8 cellular contexts compared by ENCODE assay signal in the genomic region with DNA sequence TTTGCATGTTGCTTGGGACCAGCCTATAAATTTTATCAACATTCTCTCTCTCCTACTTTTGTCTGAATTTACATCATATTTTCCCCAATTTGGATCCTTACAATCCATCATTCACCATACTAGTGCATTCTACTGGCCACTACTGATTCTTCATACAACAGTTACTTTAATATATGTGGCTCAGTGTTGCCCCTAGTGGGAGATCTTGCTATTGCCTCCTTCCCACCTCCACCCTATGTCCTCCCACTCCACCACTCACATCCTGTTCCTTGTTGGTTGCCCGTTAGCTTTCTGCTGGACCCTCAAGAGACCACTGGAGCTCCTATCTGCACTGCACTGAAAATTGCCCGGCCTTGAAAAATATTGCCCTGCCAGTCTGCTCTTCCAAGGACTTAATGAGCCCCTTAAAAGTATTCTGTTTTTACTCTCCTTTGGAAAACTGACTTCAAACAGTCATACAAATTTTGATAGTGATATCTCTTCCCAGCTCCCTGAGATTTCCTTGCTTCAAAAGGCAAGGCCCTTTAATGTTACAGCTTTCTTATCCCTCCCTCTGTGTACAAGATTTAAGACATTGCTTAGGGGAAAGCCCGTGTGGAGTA.
DNase-seq lines count a peak whose midpoint lies in the region; TF ChIP-seq lines count a peak whose summit lies in the region.

No MANE protein-coding gene starts in this region.

- H3K27ac ChIP-seq in neural progenitor cell (no peak overlapping the region), tibial artery (no peak overlapping the region)

- no peaks in the 10 kb centered on the region for H3K79me2 ChIP-seq in neural progenitor cell (ENCODE audit: low read depth)

- H3K9ac ChIP-seq in neural progenitor cell = no peak overlapping the region

- H3K27me3 ChIP-seq in HAP-1 (ENCODE audit: low read depth) = 0 out of 2 replicates have a peak, but pooled peaks cover 3% of the 10 kb centered on the region
- no peaks in the 10 kb centered on the region for H3K27me3 ChIP-seq in neural progenitor cell
- no peaks in the 10 kb centered on the region for H3K27me3 ChIP-seq in tibial artery

- H3K4me1 Mint-ChIP-seq in activated CD4-positive, alpha-beta T cell treated with anti-CD3 and anti-CD28 coated beads, Interleukin-2, amount 10 ng/mL, durations not matched to agents 24 days and 14 days = no peaks in the 10 kb centered on the region
- H3K4me1 Mint-ChIP-seq in activated CD4-positive, alpha-beta T cell treated with anti-CD3 and anti-CD28 coated beads, Interleukin-2, amount 10 ng/mL, durations not matched to agents 7 days and 5 days = no peaks in the 10 kb centered on the region
- H3K4me1 Mint-ChIP-seq in neural progenitor cell = no peaks in the 10 kb centered on the region

- in situ Hi-C loops in HAP-1 (cut with MboI; ENCODE audit: low sequenced_read_pairs) = no loop called here

- intact Hi-C loops in activated CD4-positive, alpha-beta T cell treated with anti-CD3 and anti-CD28 coated beads, Interleukin-2, amount 10 ng/mL, durations not matched to agents 24 days and 14 days (cut with micrococcal nuclease) = no loop called here
- intact Hi-C loops in tibial artery (cut with DNase I; ENCODE audit: low total_unique reads) = no loop called here

- H3K4me1 ChIP-seq in HAP-1 (no peaks in the 10 kb centered on the region), neural progenitor cell (no peaks in the 10 kb centered on the region), tibial artery (no peaks in the 10 kb centered on the region)

- no peaks in the 10 kb centered on the region for H3F3A ChIP-seq in neural progenitor cell (ENCODE audit: low read depth)

- peak overlapping the region; percentile 31 for H2AFZ ChIP-seq in neural progenitor cell (replicated peaks)

- H3K9me3 ChIP-seq in HAP-1 (no peaks in the 10 kb centered on the region), neural progenitor cell (ENCODE audit: low read depth) (no peaks in the 10 kb centered on the region), tibial artery (no peaks in the 10 kb centered on the region)

- H3K36me3 ChIP-seq in HAP-1 (replicated peaks) (no peaks in the 10 kb centered on the region), neural progenitor cell (no peaks in the 10 kb centered on the region), tibial artery (no peaks in the 10 kb centered on the region)

- H4K20me1 ChIP-seq in neural progenitor cell (ENCODE audit: low read depth) = no peaks in the 10 kb centered on the region

- peak; percentile 55 for DNase-seq in activated CD4-positive, alpha-beta T cell treated with anti-CD3 and anti-CD28 coated beads, Interleukin-2, amount 10 ng/mL, durations not matched to agents 24 days and 14 days
- no peak for DNase-seq in activated CD4-positive, alpha-beta T cell treated with anti-CD3 and anti-CD28 coated beads, Interleukin-2, amount 10 ng/mL, durations not matched to agents 7 days and 5 days
- peak; percentile 35 to 72 for DNase-seq in HAP-1 (ENCODE audit: low spot score in 2 of 2)
- peak; percentile 18 for DNase-seq in amniotic epithelial cell (ENCODE audit: low read depth)
- DNase-seq in neural progenitor cell (ENCODE audit: low spot score) = peak; percentile 61
- DNase-seq in tibial artery = no peak
- no peak for DNase-seq in putamen (ENCODE audit: low spot score)

- H3K36me3 Mint-ChIP-seq in activated CD4-positive, alpha-beta T cell treated with anti-CD3 and anti-CD28 coated beads, Interleukin-2, amount 10 ng/mL, durations not matched to agents 24 days and 14 days (ENCODE audit: low read depth) = no peaks in the 10 kb centered on the region
- H3K36me3 Mint-ChIP-seq in activated CD4-positive, alpha-beta T cell treated with anti-CD3 and anti-CD28 coated beads, Interleukin-2, amount 10 ng/mL, durations not matched to agents 7 days and 5 days (ENCODE audit: low read depth) = no peaks in the 10 kb centered on the region
- no peaks in the 10 kb centered on the region for H3K36me3 Mint-ChIP-seq in neural progenitor cell

- H3K4me2 ChIP-seq in neural progenitor cell = no peak overlapping the region

- no peaks in the 10 kb centered on the region for H3K27me3 Mint-ChIP-seq in activated CD4-positive, alpha-beta T cell treated with anti-CD3 and anti-CD28 coated beads, Interleukin-2, amount 10 ng/mL, durations not matched to agents 24 days and 14 days
- no peaks in the 10 kb centered on the region for H3K27me3 Mint-ChIP-seq in activated CD4-positive, alpha-beta T cell treated with anti-CD3 and anti-CD28 coated beads, Interleukin-2, amount 10 ng/mL, durations not matched to agents 7 days and 5 days
- no peaks in the 10 kb centered on the region for H3K27me3 Mint-ChIP-seq in neural progenitor cell (ENCODE audit: insufficient read depth, low read depth)

- H3K9me3 Mint-ChIP-seq in activated CD4-positive, alpha-beta T cell treated with anti-CD3 and anti-CD28 coated beads, Interleukin-2, amount 10 ng/mL, durations not matched to agents 24 days and 14 days = no peaks in the 10 kb centered on the region
- peaks cover 2% of the 10 kb centered on the region for H3K9me3 Mint-ChIP-seq in activated CD4-positive, alpha-beta T cell treated with anti-CD3 and anti-CD28 coated beads, Interleukin-2, amount 10 ng/mL, durations not matched to agents 7 days and 5 days
- no peaks in the 10 kb centered on the region for H3K9me3 Mint-ChIP-seq in neural progenitor cell

- H3K4me3 Mint-ChIP-seq in activated CD4-positive, alpha-beta T cell treated with anti-CD3 and anti-CD28 coated beads, Interleukin-2, amount 10 ng/mL, durations not matched to agents 24 days and 14 days = no peak overlapping the region
- H3K4me3 Mint-ChIP-seq in activated CD4-positive, alpha-beta T cell treated with anti-CD3 and anti-CD28 coated beads, Interleukin-2, amount 10 ng/mL, durations not matched to agents 7 days and 5 days = no peak overlapping the region
- no peak overlapping the region for H3K4me3 Mint-ChIP-seq in neural progenitor cell

- CTCF ChIA-PET in activated CD4-positive, alpha-beta T cell treated with anti-CD3 and anti-CD28 coated beads, Interleukin-2, amount 10 ng/mL, durations not matched to agents 7 days and 5 days (lab: Charles Lee) = no interaction called here

- H3K27ac Mint-ChIP-seq in activated CD4-positive, alpha-beta T cell treated with anti-CD3 and anti-CD28 coated beads, Interleukin-2, amount 10 ng/mL, durations not matched to agents 24 days and 14 days = no peak overlapping the region
- no peak overlapping the region for H3K27ac Mint-ChIP-seq in activated CD4-positive, alpha-beta T cell treated with anti-CD3 and anti-CD28 coated beads, Interleukin-2, amount 10 ng/mL, durations not matched to agents 7 days and 5 days
- no peak overlapping the region for H3K27ac Mint-ChIP-seq in neural progenitor cell

- no peak overlapping the region for H3K4me3 ChIP-seq in HAP-1
- no peak overlapping the region for H3K4me3 ChIP-seq in neural progenitor cell
- no peak overlapping the region for H3K4me3 ChIP-seq in tibial artery

- TF ChIP-seq CTCF in LNCAP (IDR thresholded peaks at IDR 0.05) (peak; percentile 65), neural progenitor cell (IDR thresholded peaks at IDR 0.05) (peak; percentile 71), tibial artery (IDR thresholded peaks at IDR 0.05) (peak in 1 of 2 experiments; percentile 11)

- POLR2A ChIA-PET in activated CD4-positive, alpha-beta T cell treated with anti-CD3 and anti-CD28 coated beads, Interleukin-2, amount 10 ng/mL, durations not matched to agents 7 days and 5 days (lab: Charles Lee) = no interaction called here

Comparison
In these comparisons a context has a peak if more than half of its experiments do, and no peak if none do; other contexts are left out.
1. DNase-seq: peak in activated CD4-positive, alpha-beta T cell treated with anti-CD3 and anti-CD28 coated beads, Interleukin-2, amount 10 ng/mL, durations not matched to agents 24 days and 14 days (single experiment), HAP-1 (2 of 2), amniotic epithelial cell (single experiment) and neural progenitor cell (single experiment); none in activated CD4-positive, alpha-beta T cell treated with anti-CD3 and anti-CD28 coated beads, Interleukin-2, amount 10 ng/mL, durations not matched to agents 7 days and 5 days (single experiment), tibial artery (0 of 2) and putamen (single experiment).